26 cellular contexts compared by ENCODE assay signal in genomic region chr20:9411833-9412232, GRCh38.
"Had no signal": no experiment of that assay in that cellular context is flagged by ENCODE, and none has a peak within 500 bp of the region (broad histone marks: within the 10 kb centered on the region; RNA-seq: fewer than 3 reads in every experiment).

No MANE protein-coding gene starts in this region.

- DNase-seq: activated CD4-positive, alpha-beta memory T cell treated with anti-CD3 and anti-CD28 coated beads, Interleukin-2, amount 10 ng/mL, durations not matched to agents 7 days and 5 days; activated CD4-positive, alpha-beta T cell treated with anti-CD3 and anti-CD28 coated beads for 1 hour; activated CD4-positive, alpha-beta T cell treated with anti-CD3 and anti-CD28 coated beads for 48 hours; activated CD4-positive, CD25-positive, alpha-beta regulatory T cell; activated CD8-positive, alpha-beta memory T cell treated with anti-CD3 and anti-CD28 coated beads for 24 hours; activated CD8-positive, alpha-beta memory T cell treated with anti-CD3 and anti-CD28 coated beads, Interleukin-2, amount 10 ng/mL, durations not matched to agents 7 days and 5 days; activated CD8-positive, alpha-beta memory T cell treated with anti-CD3 and anti-CD28 coated beads, Interleukin-2, amount 50 U/mL, for 48 hours; activated effector memory CD4-positive, alpha-beta T cell treated with Interleukin-2 at 50 U/mL for 16 hours; activated naive CD4-positive, alpha-beta T cell treated with anti-CD3 and anti-CD28 coated beads, Interleukin-2, amount 10 ng/mL, durations not matched to agents 7 days and 5 days; activated naive CD8-positive, alpha-beta T cell treated with anti-CD3 and anti-CD28 coated beads, Interleukin-2, amount 50 U/mL, for 24 hours; activated T-cell treated with anti-CD3 and anti-CD28 coated beads, Interleukin-2, amount 50 U/mL, for 48 hours; anterior cingulate cortex; NCI-H1092 treated with DMSO at 0.1 percent for 48 hours; NCI-H1417 treated with DMSO at 0.1 percent for 48 hours; NCI-H187 treated with DMSO at 0.1 percent for 48 hours; NCI-H2081; NCI-H2171 treated with DMSO at 0.1 percent for 48 hours; NCI-H2227 treated with DMSO at 0.1 percent for 48 hours; NCI-H524 treated with DMSO at 0.1 percent for 48 hours; OCI-M1; Right ventricle myocardium superior; SW 1271; T-helper 1 cell; T-helper 2 cell; T-helper 9 cell; WERI-Rb-1 had no signal

- ATAC-seq: activated CD8-positive, alpha-beta memory T cell treated with anti-CD3 and anti-CD28 coated beads, Interleukin-2, amount 10 ng/mL, durations not matched to agents 7 days and 5 days; activated naive CD8-positive, alpha-beta T cell treated with anti-CD3 and anti-CD28 coated beads, Interleukin-2, amount 50 U/mL, for 24 hours had no signal

- H3K36me3 ChIP-seq: WERI-Rb-1 had no signal

- H3K27ac ChIP-seq: WERI-Rb-1 had no signal
